In genomic region chr12:122528992-122529391, GRCh38 we compare ENCODE assay signal across 16 cellular contexts.
"Had no signal": no experiment of that assay in that cellular context is flagged by ENCODE, and none has a peak within 500 bp of the region (broad histone marks: within the 10 kb centered on the region; RNA-seq: fewer than 3 reads in every experiment).

No MANE protein-coding gene starts in this region.

- DNase-seq: activated CD4-positive, CD25-positive, alpha-beta regulatory T cell treated with anti-CD3 and anti-CD28 coated beads, Interleukin-2, amount 50 U/mL, for 72 hours; activated naive CD4-positive, alpha-beta T cell; erythroblast; gastrocnemius medialis; head of caudate nucleus; kidney; left lung; mammary epithelial cell; stimulated activated CD8-positive, alpha-beta memory T cell treated with anti-CD3 and anti-CD28 coated beads, Interleukin-4, amount 100 ng/mL, for 48 hours; stimulated activated naive CD4-positive, alpha-beta T cell treated with Interleukin-2 at 50 U/mL for 16 hours; T1000; tibial artery had no signal

- H3K27me3 Mint-ChIP-seq: central memory CD8-positive, alpha-beta T cell; progenitor cell of endocrine pancreas had no signal

- H3K27me3 ChIP-seq: ascending aorta, gastrocnemius medialis, left lung, tibial artery had no signal

- H3K4me3 ChIP-seq: ascending aorta, coronary artery, gastrocnemius medialis, tibial artery had no signal

- H3K9me3 ChIP-seq: ascending aorta, gastrocnemius medialis, left lung, tibial artery had no signal

- H3K9me3 Mint-ChIP-seq: central memory CD8-positive, alpha-beta T cell had no signal

- H3K27ac ChIP-seq: ascending aorta, coronary artery, gastrocnemius medialis, left lung had no signal

- H3K36me3 ChIP-seq: gastrocnemius medialis, tibial artery had no signal

- H3K4me3 Mint-ChIP-seq: central memory CD8-positive, alpha-beta T cell had no signal

- ATAC-seq: gastrocnemius medialis, left lung had no signal
